8 cellular contexts compared by ENCODE assay signal in genomic region chr6:30212865-30213653, GRCh38. TPM values are rescaled to one million over a fixed set of nuclear protein-coding genes. Genes with fewer than 3 reads are reported as not detected.
A peak's percentile ranks its signal among the peaks of the same experiment; 100 is the strongest.
DNase-seq lines count a peak whose midpoint lies in the region; ATAC-seq, FAIRE-seq and TF ChIP-seq lines count a peak whose summit lies in the region.

A gene with protein sequence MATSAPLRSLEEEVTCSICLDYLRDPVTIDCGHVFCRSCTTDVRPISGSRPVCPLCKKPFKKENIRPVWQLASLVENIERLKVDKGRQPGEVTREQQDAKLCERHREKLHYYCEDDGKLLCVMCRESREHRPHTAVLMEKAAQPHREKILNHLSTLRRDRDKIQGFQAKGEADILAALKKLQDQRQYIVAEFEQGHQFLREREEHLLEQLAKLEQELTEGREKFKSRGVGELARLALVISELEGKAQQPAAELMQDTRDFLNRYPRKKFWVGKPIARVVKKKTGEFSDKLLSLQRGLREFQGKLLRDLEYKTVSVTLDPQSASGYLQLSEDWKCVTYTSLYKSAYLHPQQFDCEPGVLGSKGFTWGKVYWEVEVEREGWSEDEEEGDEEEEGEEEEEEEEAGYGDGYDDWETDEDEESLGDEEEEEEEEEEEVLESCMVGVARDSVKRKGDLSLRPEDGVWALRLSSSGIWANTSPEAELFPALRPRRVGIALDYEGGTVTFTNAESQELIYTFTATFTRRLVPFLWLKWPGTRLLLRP (minus strand): TSS chr6:30213406. CDS start chr6:30199103, 14,303 bp downstream.

- H3K27me3 Mint-ChIP-seq in natural killer cell (ENCODE audit: low read depth in 2 of 2) = no peaks in the 10 kb centered on the region

- peak within 1 kb of the TSS; percentile 99 to 100 for H3K27ac Mint-ChIP-seq in natural killer cell

- no peaks in the 10 kb centered on the region for H3K9me2 ChIP-seq in Loucy (replicated peaks; ENCODE audit: low read depth, low read length)

- peak within 1 kb of the TSS; percentile 97 for H3K4me3 Mint-ChIP-seq in natural killer cell

- H3K4me1 ChIP-seq in Loucy (ENCODE audit: insufficient read depth, low read length, poor library complexity, severe bottlenecking) = peaks cover 41% of the 10 kb centered on the region

- peak; percentile 83 to 92 (median 88) for ATAC-seq in natural killer cell

- H3K9me3 ChIP-seq in Loucy (ENCODE audit: insufficient read depth, low read depth, low read length) = no peaks in the 10 kb centered on the region

- H3K4me3 ChIP-seq in Loucy (ENCODE audit: low read length, poor library complexity, severe bottlenecking) = peak within 1 kb of the TSS; percentile 78

- H3K79me2 ChIP-seq in Loucy (ENCODE audit: insufficient read depth, low read length) = peaks cover 46% of the 10 kb centered on the region

- H3K9ac ChIP-seq in Loucy (ENCODE audit: low read depth, low read length, poor library complexity, severe bottlenecking) = peak within 1 kb of the TSS; percentile 92

- H2AFZ ChIP-seq in Loucy (ENCODE audit: low read length) = peak within 1 kb of the TSS; percentile 88

- H3K4me1 Mint-ChIP-seq in natural killer cell = peaks cover 61 to 71% of the 10 kb centered on the region in 2 donors

- peak; percentile 98 for DNase-seq in EL
- DNase-seq in H54 (ENCODE audit: insufficient read length, low spot score) = peak; percentile 98
- DNase-seq in activated T-helper 9 cell treated with anti-CD3 and anti-CD28 coated beads, Interleukin-2, amount 50 U/mL, for 16 hours (ENCODE audit: low read depth) = peak; percentile 93
- DNase-seq in fibroblast of peridontal ligament (ENCODE audit: extremely low read depth) = peak; percentile 96
- DNase-seq in natural killer cell = peak; percentile 95
- peak; percentile 96 for DNase-seq in stimulated activated naive CD4-positive, alpha-beta T cell treated with Interleukin-2 at 50 U/mL for 16 hours (lab: John Stamatoyannopoulos, UW)

- H3K9me3 Mint-ChIP-seq in natural killer cell = no peaks in the 10 kb centered on the region

- H4K20me1 ChIP-seq in Loucy (ENCODE audit: insufficient read depth, low read length, poor library complexity, severe bottlenecking) = peaks cover 17% of the 10 kb centered on the region

- intact Hi-C loops in natural killer cell (cut with micrococcal nuclease) = loop anchor here (1.0 to 5.0 kb wide), 2 partner anchors 113 to 146 kb away; partner anchors contain the start of genes PPP1R11 and TRIM39

- FAIRE-seq in H54 (lab: Jason Lieb, UNC) = peak; percentile 55

- peak within 1 kb of the TSS; percentile 84 for H3K4me2 ChIP-seq in Loucy (ENCODE audit: low read depth, low read length, poor library complexity, severe bottlenecking)

- no peaks in the 10 kb centered on the region for H3K36me3 Mint-ChIP-seq in natural killer cell

- no peaks in the 10 kb centered on the region for H3F3A ChIP-seq in Loucy (ENCODE audit: low read depth)

- no peak for TF ChIP-seq CTCF in Loucy (conservative IDR thresholded peaks at IDR 0.05; ENCODE audit: low read length)
- TF ChIP-seq CTCF in natural killer cell (IDR thresholded peaks at IDR 0.05) = no peak

- no peaks in the 10 kb centered on the region for H3K27me3 ChIP-seq in Loucy (ENCODE audit: insufficient read depth, low read length, poor library complexity, severe bottlenecking)

- H3K36me3 ChIP-seq in Loucy (ENCODE audit: insufficient read depth, low read length) = no peaks in the 10 kb centered on the region

- TF ChIP-seq POLR2A in H54 (IDR thresholded peaks at IDR 0.05; ENCODE audit: low read depth, low read length) (peak; percentile 77), Raji (IDR thresholded peaks at IDR 0.05; ENCODE audit: insufficient read depth, low read depth, low read length) (peak; percentile 92)

RNA-seq across cellular contexts. Expression of the gene that starts here (rescaled TPM):
- 10 to 100 TPM; 69.3 to 73.7 (median 71.6) TPM for total RNA-seq in natural killer cell

Comparison
In these comparisons a context has a peak if more than half of its experiments do, and no peak if none do; other contexts are left out.
1. Peak in every context shown above with its lines: DNase-seq, ATAC-seq and H3K4me3 ChIP-seq.